Comparison of ENCODE assay signal across 21 cellular contexts in genomic region chr16:82183004-82183397, GRCh38.
"Had no signal": no experiment of that assay in that cellular context is flagged by ENCODE, and none has a peak within 500 bp of the region (broad histone marks: within the 10 kb centered on the region; RNA-seq: fewer than 3 reads in every experiment).

No MANE protein-coding gene starts in this region.

- H3K9me3 ChIP-seq: body of pancreas, gastroesophageal sphincter, heart right ventricle, ovary, psoas muscle, tibial artery had no signal

- FAIRE-seq: colon, urothelium cell line had no signal

- ATAC-seq: activated CD8-positive, alpha-beta T cell treated with anti-CD3 and anti-CD28 coated beads for 36 hours; body of pancreas; gastroesophageal sphincter; heart right ventricle; naive thymus-derived CD8-positive, alpha-beta T cell; psoas muscle; right cardiac atrium; stimulated activated naive CD8-positive, alpha-beta T cell treated with anti-CD3 and anti-CD28 coated beads, Interleukin-15, Interleukin-2, amounts not matched to agents 100 U/mL and 50 U/mL, for 24 hours had no signal

- H3K27ac ChIP-seq: body of pancreas, gastroesophageal sphincter, heart right ventricle, ovary, psoas muscle, tibial artery had no signal

- H3K4me1 ChIP-seq: body of pancreas, gastroesophageal sphincter, psoas muscle, tibial artery had no signal

- H3K27me3 ChIP-seq: body of pancreas, ovary had no signal

- H3K4me3 ChIP-seq: body of pancreas, gastroesophageal sphincter, heart right ventricle, ovary, psoas muscle, tibial artery had no signal

- H3K36me3 ChIP-seq: gastroesophageal sphincter, heart right ventricle, ovary, tibial artery had no signal

- DNase-seq: activated B cell treated with CpG ODN at 0.5 μM for 24 hours; activated CD4-positive, alpha-beta T cell treated with anti-CD3 and anti-CD28 coated beads for 4 hours; activated CD8-positive, alpha-beta T cell treated with anti-CD3 and anti-CD28 coated beads for 36 hours; activated naive CD4-positive, alpha-beta T cell treated with Interleukin-2 at 50 U/mL for 16 hours; activated naive CD8-positive, alpha-beta T cell treated with anti-CD3 and anti-CD28 coated beads, Interleukin-2, amount 10 ng/mL, durations not matched to agents 7 days and 5 days; activated T-cell treated with anti-CD3 and anti-CD28 coated beads, Interleukin-2, amount 50 U/mL, for 1 hour; body of pancreas; central memory CD4-positive, alpha-beta T cell; heart right ventricle; kidney glomerular epithelial cell; mesenchymal stem cell; naive thymus-derived CD8-positive, alpha-beta T cell; ovary; psoas muscle; right cardiac atrium; stimulated activated naive CD8-positive, alpha-beta T cell treated with anti-CD3 and anti-CD28 coated beads, Interleukin-15, Interleukin-2, amounts not matched to agents 100 U/mL and 50 U/mL, for 24 hours; substantia nigra; tibial artery had no signal
